In genomic region chr11:115439385-115439784, GRCh38 we compare ENCODE assay signal across 22 cellular contexts.
A peak's percentile ranks its signal among the peaks of the same experiment; 100 is the strongest.
DNase-seq lines count a peak whose midpoint lies in the region; ATAC-seq and TF ChIP-seq lines count a peak whose summit lies in the region.
"Had no signal": no experiment of that assay in that cellular context is flagged by ENCODE, and none has a peak within 500 bp of the region (broad histone marks: within the 10 kb centered on the region; RNA-seq: fewer than 3 reads in every experiment).

No MANE protein-coding gene starts in this region.

- no peaks in the 10 kb centered on the region for H3K9me2 ChIP-seq in GM23338 (ENCODE audit: insufficient read depth)

- H3K14ac ChIP-seq in mesenchymal stem cell (ENCODE audit: low read length in 2 of 2) = no peak overlapping the region

- no peak overlapping the region for H2BK120ac ChIP-seq in mesenchymal stem cell (ENCODE audit: low read depth, low read length)

- no peak overlapping the region for H4K91ac ChIP-seq in mesenchymal stem cell (ENCODE audit: low read length)

- no peaks in the 10 kb centered on the region for H3K9me3 Mint-ChIP-seq in GM23338
- H3K9me3 Mint-ChIP-seq: activated T-cell treated with anti-CD3 and anti-CD28 coated beads, Interleukin-2, amount 50 U/mL, for 4 hours; CD4-positive, alpha-beta T cell; natural killer cell treated with Interleukin-12 subunit alpha and Interleukin-12 subunit beta and Interleukin-15 and Interleukin-18, amount 100 ng/mL, for 72 hours had no signal

- peaks cover 25% of the 10 kb centered on the region for H3K79me1 ChIP-seq in mesenchymal stem cell (replicated peaks; ENCODE audit: low read length, poor library complexity, severe bottlenecking)

- H3K27me3 Mint-ChIP-seq in GM23338 (ENCODE audit: insufficient read depth, low read depth, poor library complexity) = peaks cover 2% of the 10 kb centered on the region

- no peak for TF ChIP-seq CTCF in GM23338 (conservative IDR thresholded peaks at IDR 0.05; ENCODE audit: low read depth in 2 of 2)

- no peak overlapping the region for H2AK5ac ChIP-seq in mesenchymal stem cell (ENCODE audit: low read length, severe bottlenecking)

- H3K18ac ChIP-seq in mesenchymal stem cell (ENCODE audit: low read depth in 1 of 2, low read length in 2 of 2) = no peak overlapping the region

- no peak overlapping the region for H2BK12ac ChIP-seq in mesenchymal stem cell (ENCODE audit: low read length in 2 of 2)

- peaks cover 2% of the 10 kb centered on the region for H3K4me1 ChIP-seq in mesenchymal stem cell (ENCODE audit: control insufficient read depth, insufficient read depth, low read depth, low read length)
- H3K4me1 ChIP-seq in GM23338 (ENCODE audit: insufficient read depth) = 0 out of 2 replicates have a peak, but pooled peaks cover 6% of the 10 kb centered on the region
- H3K4me1 ChIP-seq: colonic mucosa had no signal

- H3K27me3 ChIP-seq in mesenchymal stem cell (ENCODE audit: control insufficient read depth in 1 of 2, insufficient read depth in 1 of 2, low read length in 2 of 2) (no peaks in the 10 kb centered on the region), GM23338 (ENCODE audit: insufficient read depth) (no peaks in the 10 kb centered on the region)
- H3K27me3 ChIP-seq: colonic mucosa, hepatocyte, thyroid gland had no signal

- H3K4me3 ChIP-seq in mesenchymal stem cell (ENCODE audit: insufficient read depth in 1 of 2, low read depth in 1 of 2, low read length in 2 of 2) (no peak overlapping the region), GM23338 (no peak overlapping the region)
- H3K4me3 ChIP-seq: colonic mucosa, hepatocyte, thyroid gland had no signal

- peak; percentile 28 for DNase-seq in Daoy (ENCODE audit: low read depth)
- DNase-seq in NCI-H1417 treated with DMSO at 0.1 percent for 48 hours (lab: John Stamatoyannopoulos, UW) = peak; percentile 32
- DNase-seq in astrocyte of the hippocampus (ENCODE audit: low read depth, low spot score) = peak; percentile 83
- peak; percentile 54 for DNase-seq in mesenchymal stem cell
- DNase-seq in NCI-H1092 treated with DMSO at 0.1 percent for 48 hours (lab: John Stamatoyannopoulos, UW) = no peak
- DNase-seq in SKM-1 (lab: John Stamatoyannopoulos, UW; ENCODE audit: unreplicated experiment) = no peak
- no peak for DNase-seq in cerebellar cortex (ENCODE audit: low spot score)
- no peak for DNase-seq in GM23338 (ENCODE audit: low spot score)
- DNase-seq: activated CD4-positive, alpha-beta T cell treated with anti-CD3 and anti-CD28 coated beads, Interleukin-2, amount 50 U/mL, for 1 hour; activated T-cell treated with anti-CD3 and anti-CD28 coated beads, Interleukin-2, amount 50 U/mL, for 4 hours; CD4-positive, alpha-beta T cell; colonic mucosa; erythroblast; left ventricle myocardium superior; NCI-H1048; NCI-H345; retina; stimulated activated CD4-positive, alpha-beta T cell treated with anti-CD3 and anti-CD28 coated beads, Interleukin-1b, Interleukin-23, amount 100 ng/mL, for 48 hours; thyroid gland had no signal

- H3K4me2 ChIP-seq in mesenchymal stem cell (ENCODE audit: low read length, poor library complexity, severe bottlenecking) (no peak overlapping the region), GM23338 (no peak overlapping the region)
- H3K4me2 ChIP-seq: hepatocyte had no signal

- no peak overlapping the region for H3K23ac ChIP-seq in mesenchymal stem cell (ENCODE audit: low read length in 2 of 2)

- no peak overlapping the region for H2AFZ ChIP-seq in mesenchymal stem cell (ENCODE audit: low read depth, low read length)
- H2AFZ ChIP-seq in GM23338 = no peak overlapping the region
- H2AFZ ChIP-seq: hepatocyte had no signal

- no peak overlapping the region for H3K9ac ChIP-seq in mesenchymal stem cell (ENCODE audit: low read length)

- no peaks in the 10 kb centered on the region for H4K20me1 ChIP-seq in GM23338 (replicated peaks; ENCODE audit: insufficient read depth)

- no peaks in the 10 kb centered on the region for H3K36me3 Mint-ChIP-seq in GM23338 (ENCODE audit: low read depth)
- H3K36me3 Mint-ChIP-seq: natural killer cell treated with Interleukin-12 subunit alpha and Interleukin-12 subunit beta and Interleukin-15 and Interleukin-18, amount 100 ng/mL, for 72 hours had no signal

- H3K4me3 Mint-ChIP-seq in GM23338 = no peak overlapping the region
- H3K4me3 Mint-ChIP-seq: activated T-cell treated with anti-CD3 and anti-CD28 coated beads, Interleukin-2, amount 50 U/mL, for 4 hours; CD4-positive, alpha-beta T cell; natural killer cell treated with Interleukin-12 subunit alpha and Interleukin-12 subunit beta and Interleukin-15 and Interleukin-18, amount 100 ng/mL, for 72 hours had no signal

- no peak overlapping the region for H4K8ac ChIP-seq in mesenchymal stem cell (ENCODE audit: low read length)

- H3K9me3 ChIP-seq in mesenchymal stem cell (ENCODE audit: control insufficient read depth, low read length) = no peaks in the 10 kb centered on the region
- H3K9me3 ChIP-seq: colonic mucosa, thyroid gland had no signal

- no peak overlapping the region for H3K27ac Mint-ChIP-seq in GM23338
- H3K27ac Mint-ChIP-seq: CD4-positive, alpha-beta T cell; natural killer cell treated with Interleukin-12 subunit alpha and Interleukin-12 subunit beta and Interleukin-15 and Interleukin-18, amount 100 ng/mL, for 72 hours had no signal

- no peak for ATAC-seq in GM23338
- ATAC-seq: activated T-cell treated with anti-CD3 and anti-CD28 coated beads, Interleukin-2, amount 50 U/mL, for 4 hours; left ventricle myocardium superior; natural killer cell treated with Interleukin-12 subunit alpha and Interleukin-12 subunit beta and Interleukin-15 and Interleukin-18, amount 100 ng/mL, for 72 hours; Panc1 had no signal

- H2BK5ac ChIP-seq in mesenchymal stem cell (ENCODE audit: low read depth, low read length, poor library complexity, severe bottlenecking) = no peak overlapping the region

- H2BK15ac ChIP-seq in mesenchymal stem cell (ENCODE audit: low read depth, poor library complexity, severe bottlenecking) = no peak overlapping the region

- peaks cover 12% of the 10 kb centered on the region; the same call in 2 of the 3 replicates for H3K4me1 Mint-ChIP-seq in GM23338

- no peaks in the 10 kb centered on the region for H3F3A ChIP-seq in GM23338 (replicated peaks; ENCODE audit: low read depth)

- H3K36me3 ChIP-seq in mesenchymal stem cell (ENCODE audit: control insufficient read depth in 1 of 2, insufficient read depth in 2 of 2, low read depth in 1 of 2, low read length in 2 of 2) = no peaks in the 10 kb centered on the region
- H3K36me3 ChIP-seq in GM23338 (ENCODE audit: insufficient read depth) = no peaks in the 10 kb centered on the region
- H3K36me3 ChIP-seq: colonic mucosa, thyroid gland had no signal

- H3K27ac ChIP-seq in mesenchymal stem cell (ENCODE audit: low read length, poor library complexity, severe bottlenecking) (no peak overlapping the region), GM23338 (ENCODE audit: low read depth) (no peak overlapping the region)
- H3K27ac ChIP-seq: colonic mucosa, hepatocyte had no signal

- WGBS in mesenchymal stem cell = 25% methylated on average over 1 of the region's 3 CpGs

- H3K4ac ChIP-seq in mesenchymal stem cell (ENCODE audit: low read depth in 1 of 2, low read length in 2 of 2) = no peak overlapping the region

- H3K79me2 ChIP-seq in GM23338 (replicated peaks; ENCODE audit: insufficient read depth) = no peaks in the 10 kb centered on the region
- H3K79me2 ChIP-seq: hepatocyte had no signal

TF ChIP-seq in GM23338, 12 proteins besides CTCF, POLR2A, EP300 and RAD21 (continues in another document):
- TF ChIP-seq ZNF331 (CRISPR knock-in tag; IDR thresholded peaks at IDR 0.05; ENCODE audit: low read depth) (no peak), REST (IDR thresholded peaks at IDR 0.05; ENCODE audit: unreplicated experiment) (no peak), JUNB (IDR thresholded peaks at IDR 0.05; ENCODE audit: unreplicated experiment) (no peak), NANOG (IDR thresholded peaks at IDR 0.05; ENCODE audit: borderline replicate concordance) (no peak), ETS1 (IDR thresholded peaks at IDR 0.05) (no peak), POLR2AphosphoS5 (IDR thresholded peaks at IDR 0.05; ENCODE audit: low read depth) (no peak), STAT1 (IDR thresholded peaks at IDR 0.05; ENCODE audit: unreplicated experiment) (no peak), EZH2 (IDR thresholded peaks at IDR 0.05; ENCODE audit: low read depth, unreplicated experiment) (no peak)

Comparison
In these comparisons a context has a peak if more than half of its experiments do, and no peak if none do; other contexts are left out.
1. DNase-seq: peak in Daoy (single experiment), NCI-H1417 treated with DMSO at 0.1 percent for 48 hours (single experiment), astrocyte of the hippocampus (single experiment) and mesenchymal stem cell (single experiment); none in NCI-H1092 treated with DMSO at 0.1 percent for 48 hours (single experiment), SKM-1 (single experiment), cerebellar cortex (single experiment) and GM23338 (single experiment).